Comparison of ENCODE assay signal across 7 cellular contexts in genomic region chr3:15331072-15331605, GRCh38. TPM values are rescaled to one million over a fixed set of nuclear protein-coding genes. Genes with fewer than 3 reads are reported as not detected.
A peak's percentile ranks its signal among the peaks of the same experiment; 100 is the strongest.
DNase-seq lines count a peak whose midpoint lies in the region; ATAC-seq and TF ChIP-seq lines count a peak whose summit lies in the region.

No MANE protein-coding gene starts in this region.

- H3K9ac ChIP-seq in iPS-15b (ENCODE audit: low read depth, low read length) = no peak overlapping the region

- H3K9me3 ChIP-seq in iPS-15b (ENCODE audit: control insufficient read depth, insufficient read depth, low read length) = no peaks in the 10 kb centered on the region

- POLR2A ChIA-PET in activated CD8-positive, alpha-beta T cell treated with anti-CD3 and anti-CD28 coated beads for 36 hours (lab: Charles Lee) = interaction anchor here (1.0 kb wide), 1 partner anchor 30 kb away, joined by 3 read pairs; no protein-coding TSS in a partner anchor

- peaks cover 6% of the 10 kb centered on the region for H3K27me3 Mint-ChIP-seq in activated CD8-positive, alpha-beta T cell treated with anti-CD3 and anti-CD28 coated beads for 36 hours
- no peaks in the 10 kb centered on the region for H3K27me3 Mint-ChIP-seq in stimulated activated memory B cell treated with anti-CD40 and anti-IgM and Interleukin-4, amounts not matched to agents 10 μg/mL and 1 μg/mL and 100 μg/mL, for 72 hours

- no peak overlapping the region for H3K27ac Mint-ChIP-seq in activated CD8-positive, alpha-beta T cell treated with anti-CD3 and anti-CD28 coated beads for 36 hours
- peak overlapping the region; percentile 90 for H3K27ac Mint-ChIP-seq in stimulated activated memory B cell treated with anti-CD40 and anti-IgM and Interleukin-4, amounts not matched to agents 10 μg/mL and 1 μg/mL and 100 μg/mL, for 72 hours

- peaks cover 3% of the 10 kb centered on the region for H3K36me3 Mint-ChIP-seq in activated CD8-positive, alpha-beta T cell treated with anti-CD3 and anti-CD28 coated beads for 36 hours (ENCODE audit: low read depth)
- peaks cover 14% of the 10 kb centered on the region for H3K36me3 Mint-ChIP-seq in stimulated activated memory B cell treated with anti-CD40 and anti-IgM and Interleukin-4, amounts not matched to agents 10 μg/mL and 1 μg/mL and 100 μg/mL, for 72 hours

- H3K36me3 ChIP-seq in iPS-15b (ENCODE audit: control insufficient read depth, insufficient read depth, low read length) = no peaks in the 10 kb centered on the region

- H3K4me3 Mint-ChIP-seq in activated CD8-positive, alpha-beta T cell treated with anti-CD3 and anti-CD28 coated beads for 36 hours = peak overlapping the region; percentile 76
- peak overlapping the region; percentile 95 for H3K4me3 Mint-ChIP-seq in stimulated activated memory B cell treated with anti-CD40 and anti-IgM and Interleukin-4, amounts not matched to agents 10 μg/mL and 1 μg/mL and 100 μg/mL, for 72 hours

- H3K27me3 ChIP-seq in HL-60 (ENCODE audit: insufficient read depth, poor library complexity, severe bottlenecking) = peaks cover 12% of the 10 kb centered on the region
- peaks cover 25% of the 10 kb centered on the region for H3K27me3 ChIP-seq in iPS-15b (ENCODE audit: control insufficient read depth, insufficient read depth, low read length)

- H3K27ac ChIP-seq in HL-60 (replicated peaks) = no peak overlapping the region

- peaks cover 6% of the 10 kb centered on the region for H3K4me1 ChIP-seq in iPS-15b (ENCODE audit: control insufficient read depth, insufficient read depth, low read length)

- peak overlapping the region; percentile 58; the same call in 1 of the 2 replicates for H3K4me3 ChIP-seq in HL-60 (replicated peaks; ENCODE audit: insufficient read depth, low read length)
- H3K4me3 ChIP-seq in iPS-15b (ENCODE audit: low read depth, low read length) = peak overlapping the region; percentile 88

- TF ChIP-seq CTCF in HL-60 (IDR thresholded peaks at IDR 0.05; ENCODE audit: insufficient read depth, low read length) (no peak), omental fat pad (IDR thresholded peaks at IDR 0.05) (no peak)
- TF ChIP-seq CTCF in activated CD8-positive, alpha-beta T cell treated with anti-CD3 and anti-CD28 coated beads for 36 hours (IDR thresholded peaks at IDR 0.05) = no peak

- DNase-seq in HL-60 (ENCODE audit: low read depth in 1 of 2, low spot score in 1 of 2) = no peak
- no peak for DNase-seq in activated CD8-positive, alpha-beta T cell treated with anti-CD3 and anti-CD28 coated beads for 36 hours
- no peak for DNase-seq in NCI-H774 (lab: John Stamatoyannopoulos, UW)
- no peak for DNase-seq in KG1 (lab: John Stamatoyannopoulos, UW)
- no peak for DNase-seq in omental fat pad (ENCODE audit: low spot score)

- intact Hi-C loops in activated CD8-positive, alpha-beta T cell treated with anti-CD3 and anti-CD28 coated beads for 36 hours (cut with micrococcal nuclease) = loop anchor here (5.0 kb wide), 1 partner anchor 64 kb away; no protein-coding TSS in a partner anchor

- H3K4me1 Mint-ChIP-seq in activated CD8-positive, alpha-beta T cell treated with anti-CD3 and anti-CD28 coated beads for 36 hours (ENCODE audit: low read depth) = peaks cover 47% of the 10 kb centered on the region
- peaks cover 57% of the 10 kb centered on the region for H3K4me1 Mint-ChIP-seq in stimulated activated memory B cell treated with anti-CD40 and anti-IgM and Interleukin-4, amounts not matched to agents 10 μg/mL and 1 μg/mL and 100 μg/mL, for 72 hours

- ATAC-seq in activated CD8-positive, alpha-beta T cell treated with anti-CD3 and anti-CD28 coated beads for 36 hours = no peak
- ATAC-seq in stimulated activated memory B cell treated with anti-CD40 and anti-IgM and Interleukin-4, amounts not matched to agents 10 μg/mL and 1 μg/mL and 100 μg/mL, for 72 hours = no peak
- no peak for ATAC-seq in omental fat pad (ENCODE audit: low FRiP score)

- CTCF ChIA-PET in activated CD8-positive, alpha-beta T cell treated with anti-CD3 and anti-CD28 coated beads for 36 hours (lab: Charles Lee) = interaction anchor here (0.8 to 8.0 kb wide), 7 partner anchors 12 to 127 kb away, joined by 3 to 122 read pairs (median 4); no protein-coding TSS in a partner anchor

- H3K9me3 Mint-ChIP-seq in activated CD8-positive, alpha-beta T cell treated with anti-CD3 and anti-CD28 coated beads for 36 hours = no peaks in the 10 kb centered on the region
- H3K9me3 Mint-ChIP-seq in stimulated activated memory B cell treated with anti-CD40 and anti-IgM and Interleukin-4, amounts not matched to agents 10 μg/mL and 1 μg/mL and 100 μg/mL, for 72 hours = no peaks in the 10 kb centered on the region

RNA-seq across cellular contexts. Expression of gene SH3BP5, which starts 1.2 kb away (rescaled TPM):
- 1 to 10 TPM; 2.0 to 2.4 TPM for total RNA-seq in activated CD8-positive, alpha-beta T cell treated with anti-CD3 and anti-CD28 coated beads for 36 hours
- total RNA-seq in omental fat pad = 100 to 1,000 TPM in 1 of 4 donors, 10 to 100 TPM in 3; 71.1 to 114 (median 88.4) TPM

Comparison
In these comparisons a context has a peak if more than half of its experiments do, and no peak if none do; other contexts are left out.
1. RNA of gene SH3BP5, which starts 1.2 kb away (total RNA-seq): 71.1 to 114 TPM in omental fat pad; 2.0 to 2.4 TPM in activated CD8-positive, alpha-beta T cell treated with anti-CD3 and anti-CD28 coated beads for 36 hours; every median in the first group is over 10 times any median in the second.